23 cellular contexts compared by ENCODE assay signal in the genomic region with DNA sequence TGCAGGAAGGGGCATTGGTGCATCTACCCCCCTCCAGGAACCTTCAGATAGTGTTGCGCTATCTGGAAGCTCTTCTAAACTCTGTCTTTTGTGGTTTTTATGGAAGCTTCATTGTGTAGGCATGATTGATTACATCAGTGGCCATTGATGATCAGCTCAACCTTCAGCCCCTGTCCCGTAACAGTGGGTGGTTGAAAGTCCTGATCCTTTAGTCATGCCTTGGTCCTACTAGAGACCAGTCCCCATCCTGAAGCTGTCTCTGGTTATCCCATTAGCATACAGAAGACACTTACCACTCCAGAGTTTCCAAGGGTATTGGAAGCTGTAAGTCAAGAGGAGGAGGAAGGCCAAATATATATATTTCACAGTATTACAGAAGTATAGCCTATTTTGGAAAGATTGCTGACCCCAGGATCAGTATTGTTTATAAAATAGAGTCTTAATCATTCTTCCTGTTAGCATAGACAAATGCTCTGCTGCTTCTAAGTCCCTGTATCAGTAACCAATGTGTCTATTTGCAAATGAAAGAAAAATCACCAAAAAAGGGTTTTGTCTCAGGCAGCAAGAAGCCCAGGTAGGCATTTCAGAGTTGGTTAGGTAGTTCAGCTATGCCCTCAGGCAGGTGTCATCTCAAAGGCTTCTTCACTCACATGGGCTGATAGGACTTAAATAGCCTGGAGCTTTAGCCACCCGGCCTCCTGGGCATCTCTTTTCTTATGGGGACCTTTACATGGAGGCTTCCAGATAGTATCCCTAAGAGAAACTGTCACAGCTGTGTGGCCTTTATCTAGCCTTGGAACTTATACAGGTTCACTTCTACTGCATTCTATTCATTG. TPM values are rescaled to one million over a fixed set of nuclear protein-coding genes. Genes with fewer than 3 reads are reported as not detected.
DNase-seq lines count a peak whose midpoint lies in the region; ATAC-seq and TF ChIP-seq lines count a peak whose summit lies in the region.
"Had no signal": no experiment of that assay in that cellular context is flagged by ENCODE, and none has a peak within 500 bp of the region (broad histone marks: within the 10 kb centered on the region; RNA-seq: fewer than 3 reads in every experiment).

No MANE protein-coding gene starts in this region.

- ATAC-seq in IMR-90 (ENCODE audit: low read depth), result peak; percentile 72
- no peak for ATAC-seq in effector memory CD8-positive, alpha-beta T cell (replicated peaks)
- no peak for ATAC-seq in stimulated activated effector memory CD8-positive, alpha-beta T cell treated with anti-CD3 and anti-CD28 coated beads, Interleukin-12 subunit alpha, Interleukin-12 subunit beta, amount 100 ng/mL, for 72 hours
- ATAC-seq: A549; CD8-positive, alpha-beta T cell had no signal

- CTCF ChIA-PET in IMR-90 (lab: Yijun Ruan, JAX), result no interaction called here

- peak overlapping the region; percentile 99 for H2BK20ac ChIP-seq in IMR-90 (ENCODE audit: low read depth, low read length)

- 100% methylated on average over 1 of the region's 3 CpGs; no CpG with 5 or more reads in 1 of the 2 experiments for WGBS in IMR-90 (ENCODE audit: extremely low coverage in 2 of 2, insufficient read length in 1 of 2), 2 experiments

- peak overlapping the region; percentile 89 for H2AK5ac ChIP-seq in IMR-90 (ENCODE audit: low read depth, low read length)

- intact Hi-C loops in IMR-90 (cut with micrococcal nuclease), result loop anchor here (5.0 kb wide), 1 partner anchor 33 kb away; no protein-coding TSS in a partner anchor

- peak overlapping the region; percentile 33; the same call in 1 of the 2 replicates for H3K56ac ChIP-seq in IMR-90 (ENCODE audit: extremely low read depth, insufficient read depth, low read length)

- peak overlapping the region; percentile 89; the same call in 1 of the 2 replicates for H3K23ac ChIP-seq in IMR-90 (ENCODE audit: low read depth, low read length)

- H3K14ac ChIP-seq in IMR-90 (replicated peaks; ENCODE audit: low read depth, low read length), result peak overlapping the region; percentile 86

- H2BK5ac ChIP-seq in IMR-90 (ENCODE audit: low read depth, low read length, poor library complexity, severe bottlenecking), result peak overlapping the region; percentile 79

- no peak overlapping the region for H2AFZ ChIP-seq in IMR-90 (replicated peaks; ENCODE audit: low read length, poor library complexity)

- in situ Hi-C loops in IMR-90 (cut with MboI; ENCODE audit: low sequenced_read_pairs), result no loop called here

- no peaks in the 10 kb centered on the region for H3K9me3 Mint-ChIP-seq in effector memory CD8-positive, alpha-beta T cell
- no peaks in the 10 kb centered on the region for H3K9me3 Mint-ChIP-seq in mesothelial cell of epicardium
- no peaks in the 10 kb centered on the region for H3K9me3 Mint-ChIP-seq in stimulated activated effector memory CD8-positive, alpha-beta T cell treated with anti-CD3 and anti-CD28 coated beads, Interleukin-12 subunit alpha, Interleukin-12 subunit beta, amount 100 ng/mL, for 72 hours
- peaks cover 6% of the 10 kb centered on the region for H3K9me3 Mint-ChIP-seq in glutamatergic neuron (ENCODE audit: unreplicated experiment)
- H3K9me3 Mint-ChIP-seq: CD8-positive, alpha-beta T cell; H9; IgD-negative memory B cell had no signal

- dilution Hi-C loops in IMR-90 (cut with HindIII; ENCODE audit: low sequenced_read_pairs, unreplicated experiment), result no loop called here

- peak overlapping the region; percentile 38 for H3K4me2 ChIP-seq in IMR-90 (ENCODE audit: low read depth, low read length)
- H3K4me2 ChIP-seq: A549, BLaER1 had no signal

- DNase-seq in EL (peak; percentile 45), IMR-90 (peak; percentile 38), mesothelial cell of epicardium (ENCODE audit: low spot score in 2 of 2, unreplicated experiment in 2 of 2) (no peak), glutamatergic neuron (no peak), GDM1 (lab: John Stamatoyannopoulos, UW) (no peak)
- no peak for DNase-seq in effector memory CD8-positive, alpha-beta T cell
- no peak for DNase-seq in stimulated activated effector memory CD8-positive, alpha-beta T cell treated with anti-CD3 and anti-CD28 coated beads, Interleukin-12 subunit alpha, Interleukin-12 subunit beta, amount 100 ng/mL, for 72 hours (ENCODE audit: low spot score in 2 of 2)
- no peak for DNase-seq in stimulated activated CD4-positive, alpha-beta T cell treated with anti-CD3 and anti-CD28 coated beads, Interleukin-15, amount 100 ng/mL, for 24 hours
- DNase-seq: Calu3; CD8-positive, alpha-beta T cell; DMS53; H9; Kasumi-1; MM.1S; NCI-H1105; NCI-H2081 treated with DMSO at 0.1 percent for 48 hours; NCI-H446 treated with DMSO at 0.1 percent for 48 hours; OCI-M1; SHP77 had no signal

- H3K27me3 Mint-ChIP-seq in effector memory CD8-positive, alpha-beta T cell, result no peaks in the 10 kb centered on the region
- no peaks in the 10 kb centered on the region for H3K27me3 Mint-ChIP-seq in mesothelial cell of epicardium (ENCODE audit: low read depth)
- H3K27me3 Mint-ChIP-seq in glutamatergic neuron (ENCODE audit: unreplicated experiment), result peaks cover 4% of the 10 kb centered on the region
- H3K27me3 Mint-ChIP-seq: IgD-negative memory B cell had no signal

- H4K91ac ChIP-seq in IMR-90 (ENCODE audit: insufficient read depth, low read depth, low read length), result peak overlapping the region; percentile 85

- peaks cover 12% of the 10 kb centered on the region for H3K36me3 Mint-ChIP-seq in effector memory CD8-positive, alpha-beta T cell (ENCODE audit: insufficient read depth)
- H3K36me3 Mint-ChIP-seq in mesothelial cell of epicardium (peaks cover 22% of the 10 kb centered on the region), glutamatergic neuron (ENCODE audit: unreplicated experiment) (peaks cover 5% of the 10 kb centered on the region)
- peaks cover 25% of the 10 kb centered on the region for H3K36me3 Mint-ChIP-seq in stimulated activated effector memory CD8-positive, alpha-beta T cell treated with anti-CD3 and anti-CD28 coated beads, Interleukin-12 subunit alpha, Interleukin-12 subunit beta, amount 100 ng/mL, for 72 hours

- H2BK120ac ChIP-seq in IMR-90 (ENCODE audit: low read depth, low read length), result peak overlapping the region; percentile 96

- H3K4me3 Mint-ChIP-seq in effector memory CD8-positive, alpha-beta T cell, result no peak overlapping the region
- H3K4me3 Mint-ChIP-seq in mesothelial cell of epicardium (no peak overlapping the region), glutamatergic neuron (ENCODE audit: unreplicated experiment) (no peak overlapping the region)
- H3K4me3 Mint-ChIP-seq in stimulated activated effector memory CD8-positive, alpha-beta T cell treated with anti-CD3 and anti-CD28 coated beads, Interleukin-12 subunit alpha, Interleukin-12 subunit beta, amount 100 ng/mL, for 72 hours, result no peak overlapping the region
- H3K4me3 Mint-ChIP-seq: CD8-positive, alpha-beta T cell; H9 had no signal

- TF ChIP-seq CTCF in IMR-90 (conservative IDR thresholded peaks at IDR 0.05; ENCODE audit: low read depth, low read length), result no peak
- no peak for TF ChIP-seq CTCF in mesothelial cell of epicardium (IDR thresholded peaks at IDR 0.05; ENCODE audit: unreplicated experiment)
- TF ChIP-seq CTCF in glutamatergic neuron (IDR thresholded peaks at IDR 0.05; ENCODE audit: partially characterized antibody, unreplicated experiment), result no peak

- POLR2A ChIA-PET in IMR-90 (lab: Charles Lee; ENCODE audit: unreplicated experiment), result no interaction called here

- peaks cover 49 to 76% of the 10 kb centered on the region in 2 experiments for H3K79me1 ChIP-seq in IMR-90 (ENCODE audit: low read depth in 1 of 2, low read length in 2 of 2)

- 0 out of 2 replicates have a peak overlapping the region, but pooled peaks have one; percentile 21 for H4K5ac ChIP-seq in IMR-90 (ENCODE audit: low read depth, low read length)

- H3K4me3 ChIP-seq in IMR-90 (ENCODE audit: insufficient read depth, low read depth, low read length), result no peak overlapping the region
- H3K4me3 ChIP-seq: A549, BLaER1, SK-N-MC had no signal

- peaks cover 18% of the 10 kb centered on the region for H3K9me1 ChIP-seq in IMR-90 (ENCODE audit: insufficient read depth, low read length)

- no peak for TF ChIP-seq RAD21 in IMR-90 (IDR thresholded peaks at IDR 0.05; ENCODE audit: low read length)

- peak overlapping the region; percentile 90 for H3K4ac ChIP-seq in IMR-90 (ENCODE audit: low read depth, low read length)

- H4K20me1 ChIP-seq in IMR-90 (ENCODE audit: insufficient read depth, low read length), result peaks cover 19% of the 10 kb centered on the region

- H3K27me3 ChIP-seq in IMR-90 (ENCODE audit: control insufficient read depth, insufficient read depth, low read length), result no peaks in the 10 kb centered on the region
- H3K27me3 ChIP-seq: BLaER1 had no signal

- peaks cover 17 to 19% of the 10 kb centered on the region in 2 donors for H3K4me1 Mint-ChIP-seq in effector memory CD8-positive, alpha-beta T cell (ENCODE audit: low read depth in 2 of 2)
- H3K4me1 Mint-ChIP-seq in mesothelial cell of epicardium (peaks cover 11% of the 10 kb centered on the region), glutamatergic neuron (ENCODE audit: low read depth, unreplicated experiment) (peaks cover 10% of the 10 kb centered on the region)
- H3K4me1 Mint-ChIP-seq in stimulated activated effector memory CD8-positive, alpha-beta T cell treated with anti-CD3 and anti-CD28 coated beads, Interleukin-12 subunit alpha, Interleukin-12 subunit beta, amount 100 ng/mL, for 72 hours, result peaks cover 17% of the 10 kb centered on the region

- H4K8ac ChIP-seq in IMR-90 (ENCODE audit: low read depth in 2 of 2, low read length in 2 of 2), result peak overlapping the region; percentile 22 to 74; a peak in 3 of 4 replicates

- peak overlapping the region; percentile 69; the same call in 1 of the 2 replicates for H3K18ac ChIP-seq in IMR-90 (ENCODE audit: low read depth, low read length)

- peak overlapping the region; percentile 61 for H3K27ac ChIP-seq in IMR-90 (ENCODE audit: insufficient read depth, low read length)
- H3K27ac ChIP-seq: A549, BLaER1, SK-N-MC had no signal

- H2BK15ac ChIP-seq in IMR-90 (ENCODE audit: low read depth, low read length), result peak overlapping the region; percentile 91; the same call in 2 of the 3 replicates

- H3K27ac Mint-ChIP-seq in effector memory CD8-positive, alpha-beta T cell, result peak overlapping the region; percentile 38 to 66
- peak overlapping the region; percentile 9 for H3K27ac Mint-ChIP-seq in mesothelial cell of epicardium
- H3K27ac Mint-ChIP-seq in stimulated activated effector memory CD8-positive, alpha-beta T cell treated with anti-CD3 and anti-CD28 coated beads, Interleukin-12 subunit alpha, Interleukin-12 subunit beta, amount 100 ng/mL, for 72 hours, result no peak overlapping the region
- no peak overlapping the region for H3K27ac Mint-ChIP-seq in glutamatergic neuron (ENCODE audit: unreplicated experiment)
- H3K27ac Mint-ChIP-seq: CD8-positive, alpha-beta T cell; IgD-negative memory B cell had no signal

- BruUV-seq in IMR-90 (replicated peaks; lab: Mats Ljungman, UMichigan), result no TSS peak

- H3K9ac ChIP-seq in IMR-90 (ENCODE audit: low read depth, low read length), result no peak overlapping the region
- H3K9ac ChIP-seq: BLaER1 had no signal

- H3K9me3 ChIP-seq in IMR-90 (ENCODE audit: control insufficient read depth, insufficient read depth, low read length), result no peaks in the 10 kb centered on the region; the same call in 1 of the 2 replicates
- H3K9me3 ChIP-seq: A549, BLaER1 had no signal

- TF ChIP-seq POLR2A in IMR-90 (IDR thresholded peaks at IDR 0.05; ENCODE audit: low read depth, low read length), result no peak

- peaks cover 17% of the 10 kb centered on the region for H3K36me3 ChIP-seq in IMR-90 (ENCODE audit: control insufficient read depth, insufficient read depth, low read length)

- peak overlapping the region; percentile 48 for H2AK9ac ChIP-seq in IMR-90 (replicated peaks; ENCODE audit: low read depth, low read length, poor library complexity)

- peaks cover 20% of the 10 kb centered on the region for H3K4me1 ChIP-seq in IMR-90 (ENCODE audit: control insufficient read depth, insufficient read depth, low read length)
- H3K4me1 ChIP-seq: BLaER1 had no signal

RNA-seq across cellular contexts. Expression of gene SPIN1, which starts 41.6 kb away (rescaled TPM):
- total RNA-seq in IMR-90 (2012; rRNA removed) (141 and 189 TPM in 2 replicates), mesothelial cell of epicardium (181 to 194 TPM (median 187 TPM) in 3 replicates), glutamatergic neuron (ENCODE audit: unreplicated experiment) (88.2 TPM)
- 51.6 and 63.3 TPM in 2 replicates for polyA plus RNA-seq in IMR-90 (2012; rRNA removed)
- polyA plus RNA-seq in IMR-90 (2012; cell fraction: cytosol; rRNA removed), result 17.1 and 25.4 TPM in 2 replicates
- 18.8 and 130 TPM in 2 replicates for polyA plus RNA-seq in IMR-90 (2012; cell fraction: nucleus; rRNA removed; ENCODE audit: low replicate concordance)

Comparison
In these comparisons a context has a peak if more than half of its experiments do, and no peak if none do; other contexts are left out.
1. DNase-seq: peak in EL (single experiment) and IMR-90 (single experiment); none in effector memory CD8-positive, alpha-beta T cell (0 of 3), mesothelial cell of epicardium (0 of 2), stimulated activated effector memory CD8-positive, alpha-beta T cell treated with anti-CD3 and anti-CD28 coated beads, Interleukin-12 subunit alpha, Interleukin-12 subunit beta, amount 100 ng/mL, for 72 hours (0 of 2), stimulated activated CD4-positive, alpha-beta T cell treated with anti-CD3 and anti-CD28 coated beads, Interleukin-15, amount 100 ng/mL, for 24 hours (single experiment), glutamatergic neuron (single experiment) and GDM1 (single experiment).
2. H3K27ac Mint-ChIP-seq: peak in effector memory CD8-positive, alpha-beta T cell (2 of 2) and mesothelial cell of epicardium (single experiment); none in stimulated activated effector memory CD8-positive, alpha-beta T cell treated with anti-CD3 and anti-CD28 coated beads, Interleukin-12 subunit alpha, Interleukin-12 subunit beta, amount 100 ng/mL, for 72 hours (single experiment) and glutamatergic neuron (single experiment).